8 cellular contexts compared by ENCODE assay signal in genomic region chr22:22684605-22685561, GRCh38. TPM values are rescaled to one million over a fixed set of nuclear protein-coding genes. Genes with fewer than 3 reads are reported as not detected.
DNase-seq lines count a peak whose midpoint lies in the region; ATAC-seq, FAIRE-seq and TF ChIP-seq lines count a peak whose summit lies in the region.

No MANE protein-coding gene starts in this region.

- no peaks in the 10 kb centered on the region for H3K9me3 Mint-ChIP-seq in activated CD4-positive, alpha-beta memory T cell treated with anti-CD3 and anti-CD28 coated beads, Interleukin-2, amount 10 ng/mL, durations not matched to agents 7 days and 5 days

- DNase-seq in NCI-H510A treated with DMSO at 0.1 percent for 48 hours (lab: John Stamatoyannopoulos, UW): peak; percentile 1
- no peak for DNase-seq in NCI-H510A (lab: John Stamatoyannopoulos, UW)
- DNase-seq in HFF-Myc (ENCODE audit: extremely low read depth, low read depth): no peak
- peak; percentile 20 for DNase-seq in activated CD4-positive, alpha-beta memory T cell treated with anti-CD3 and anti-CD28 coated beads, Interleukin-2, amount 10 ng/mL, durations not matched to agents 7 days and 5 days
- DNase-seq in HepG2 (ENCODE audit: low spot score): no peak
- DNase-seq in OCI-M2 (lab: John Stamatoyannopoulos, UW; ENCODE audit: unreplicated experiment): no peak
- no peak for DNase-seq in activated gamma-delta T cell treated with Interleukin-2 at 50 U/mL for 16 hours

- no peaks in the 10 kb centered on the region for H3K79me2 ChIP-seq in HepG2 (ENCODE audit: insufficient read depth, low read length)

- no peaks in the 10 kb centered on the region; the same call in 1 of the 2 replicates for H4K20me1 ChIP-seq in HepG2 (ENCODE audit: insufficient read depth, low read length)

- TF ChIP-seq EP300 in HepG2 (IDR thresholded peaks at IDR 0.05; ENCODE audit: low read depth in 2 of 2, low read length in 2 of 2) (no peak), HepG2 (CRISPR knock-in tag; IDR thresholded peaks at IDR 0.05; ENCODE audit: borderline replicate concordance) (no peak)

- H3K4me3 Mint-ChIP-seq in activated CD4-positive, alpha-beta memory T cell treated with anti-CD3 and anti-CD28 coated beads, Interleukin-2, amount 10 ng/mL, durations not matched to agents 7 days and 5 days: no peak overlapping the region

- H3K4me3 ChIP-seq in HFF-Myc (replicated peaks; ENCODE audit: low read depth, low read length): no peak overlapping the region
- no peak overlapping the region for H3K4me3 ChIP-seq in HepG2 (replicated peaks in 1 of 3; ENCODE audit: insufficient read depth in 1 of 3, low read depth in 2 of 3, low read length in 3 of 3)

- no TSS peak for BruUV-seq in HepG2 (replicated peaks; lab: Mats Ljungman, UMichigan)

- CTCF ChIA-PET in activated CD4-positive, alpha-beta memory T cell treated with anti-CD3 and anti-CD28 coated beads, Interleukin-2, amount 10 ng/mL, durations not matched to agents 7 days and 5 days (lab: Charles Lee): interaction anchor here (1.0 to 2.6 kb wide), 7 partner anchors 9 to 94 kb away, joined by 3 to 6 read pairs (median 5); no protein-coding TSS in a partner anchor
- CTCF ChIA-PET in HepG2 (lab: Yijun Ruan, JAX; ENCODE audit: low intra/inter-chr PET ratio, low total read pairs): no interaction called here

- H3K4me1 Mint-ChIP-seq in activated CD4-positive, alpha-beta memory T cell treated with anti-CD3 and anti-CD28 coated beads, Interleukin-2, amount 10 ng/mL, durations not matched to agents 7 days and 5 days: no peaks in the 10 kb centered on the region

- H3K36me3 ChIP-seq in HepG2 (replicated peaks in 1 of 2; ENCODE audit: control insufficient read depth in 1 of 2, insufficient read depth in 2 of 2, low read length in 2 of 2): no peaks in the 10 kb centered on the region

- no peak overlapping the region for H3K4me2 ChIP-seq in HepG2 (ENCODE audit: low read depth, low read length)

- H3K36me3 Mint-ChIP-seq in activated CD4-positive, alpha-beta memory T cell treated with anti-CD3 and anti-CD28 coated beads, Interleukin-2, amount 10 ng/mL, durations not matched to agents 7 days and 5 days (ENCODE audit: low read depth): no peaks in the 10 kb centered on the region

- FAIRE-seq in HepG2 (lab: Jason Lieb, UNC): no peak

- 0% methylated on average over 7 of the region's 9 CpGs for WGBS in HepG2 (ENCODE audit: low lambda C conversion rate)

- TF ChIP-seq RAD21 in HepG2 (CRISPR knock-in tag; IDR thresholded peaks at IDR 0.05): no peak

- no peak overlapping the region for H3K27ac Mint-ChIP-seq in activated CD4-positive, alpha-beta memory T cell treated with anti-CD3 and anti-CD28 coated beads, Interleukin-2, amount 10 ng/mL, durations not matched to agents 7 days and 5 days

- ATAC-seq in HepG2 (peak; percentile 80), GM19397 (IDR thresholded peaks at IDR 0.05; ENCODE audit: unreplicated experiment) (no peak)

- H3K27me3 ChIP-seq in HepG2 (ENCODE audit: control insufficient read depth in 1 of 2, insufficient read depth in 2 of 2, low read length in 2 of 2): peaks cover 0 to 3% of the 10 kb centered on the region in 2 experiments; a peak in 2 of 5 replicates

- H3K9me3 ChIP-seq in HepG2 (ENCODE audit: low read length): no peaks in the 10 kb centered on the region

- POLR2A ChIA-PET in activated CD4-positive, alpha-beta memory T cell treated with anti-CD3 and anti-CD28 coated beads, Interleukin-2, amount 10 ng/mL, durations not matched to agents 7 days and 5 days (lab: Charles Lee): interaction anchor here (0.9 kb wide), 1 partner anchor 66 kb away, joined by 3 read pairs; no protein-coding TSS in a partner anchor
- POLR2A ChIA-PET in HepG2 (lab: Yijun Ruan, JAX): no interaction called here

- no peak overlapping the region for H3K27ac ChIP-seq in HepG2 (ENCODE audit: extremely low read length, insufficient read depth, low read length)

- H3K9ac ChIP-seq in HepG2 (ENCODE audit: insufficient read depth, low read depth, low read length): no peak overlapping the region

- in situ Hi-C loops in HepG2 (cut with HindIII; ENCODE audit: extremely low pct_ligation_motif_present, low pct_unique_long_range_greater_than_20kb): no loop called here

- H3K27me3 Mint-ChIP-seq in activated CD4-positive, alpha-beta memory T cell treated with anti-CD3 and anti-CD28 coated beads, Interleukin-2, amount 10 ng/mL, durations not matched to agents 7 days and 5 days: no peaks in the 10 kb centered on the region

- TF ChIP-seq CTCF in HFF-Myc (IDR thresholded peaks at IDR 0.05; ENCODE audit: low read depth, low read length, missing control alignments): peak; percentile 44
- TF ChIP-seq CTCF in HepG2 (CRISPR knock-in tag; IDR thresholded peaks at IDR 0.05): peak; percentile 70

- H3K4me1 ChIP-seq in HepG2 (ENCODE audit: insufficient read depth, low read length): no peaks in the 10 kb centered on the region

- TF ChIP-seq POLR2A in HepG2 (IDR thresholded peaks at IDR 0.05; ENCODE audit: insufficient read depth in 1 of 2, low read depth in 2 of 2, low read length in 2 of 2): no peak

- intact Hi-C loops in HepG2 (cut with micrococcal nuclease; ENCODE audit: unreplicated experiment): no loop called here

- H2AFZ ChIP-seq in HepG2 (ENCODE audit: low read length): no peak overlapping the region

TF ChIP-seq in HepG2, 621 proteins besides CTCF, POLR2A, EP300 and RAD21 (continues in another document):
- no peak for TF ChIP-seq ZBTB26 (CRISPR knock-in tag; IDR thresholded peaks at IDR 0.05; ENCODE audit: borderline replicate concordance)
- TF ChIP-seq ZNF710 (CRISPR knock-in tag; IDR thresholded peaks at IDR 0.05; ENCODE audit: borderline replicate concordance): no peak

RNA-seq across cellular contexts. Expression of gene GGTLC2, which starts 40.5 kb away (rescaled TPM):
- total RNA-seq in activated CD4-positive, alpha-beta memory T cell treated with anti-CD3 and anti-CD28 coated beads, Interleukin-2, amount 10 ng/mL, durations not matched to agents 7 days and 5 days: not detected
- total RNA-seq in HepG2 (2016; rRNA removed; fragmentation: Illumina TruSeq; extraction: Trizol): not detected in 2 replicates
- total RNA-seq in HepG2 (2016; cell fraction: cytosol; rRNA removed; fragmentation: Illumina TruSeq; extraction: Trizol; ENCODE audit: low read depth): not detected in 2 replicates
- total RNA-seq in HepG2 (2016; cell fraction: insoluble cytoplasmic fraction; rRNA removed; fragmentation: Illumina TruSeq; extraction: Trizol): not detected in 2 replicates
- total RNA-seq in HepG2 (2016; cell fraction: membrane; rRNA removed; fragmentation: Illumina TruSeq; extraction: Trizol): not detected in 2 replicates
- total RNA-seq in HepG2 (2016; cell fraction: nucleus; rRNA removed; fragmentation: Illumina TruSeq; extraction: Trizol): not detected in 2 replicates
- not detected in 2 replicates for polyA plus RNA-seq in HepG2 (2011; rRNA removed)
- 0.06 and 0.07 TPM in 2 replicates for polyA plus RNA-seq in HepG2 (2011; cell fraction: cytosol; rRNA removed)
- 0.43 TPM in 1 of 2 replicates, not detected in the other for polyA plus RNA-seq in HepG2 (2011; cell fraction: nucleus; rRNA removed)
- not detected in 2 replicates for polyA plus RNA-seq in HepG2 (2012)
- not detected in 2 replicates for polyA plus RNA-seq in HepG2 (2016; cell fraction: cytosol; fragmentation: Illumina TruSeq; extraction: Trizol; ENCODE audit: low read depth)
- polyA plus RNA-seq in HepG2 (2016; cell fraction: insoluble cytoplasmic fraction; fragmentation: Illumina TruSeq; extraction: Trizol; ENCODE audit: low read depth): not detected in 2 replicates
- not detected in 2 replicates for polyA plus RNA-seq in HepG2 (2016; cell fraction: membrane; fragmentation: Illumina TruSeq; extraction: Trizol; ENCODE audit: low read depth)
- polyA plus RNA-seq in HepG2 (2016; cell fraction: nucleus; fragmentation: Illumina TruSeq; extraction: Trizol; ENCODE audit: insufficient read depth, low read depth): not detected in 2 replicates
- polyA minus RNA-seq in HepG2 (2011; rRNA and poly(A)+ RNA removed; ENCODE audit: low replicate concordance): not detected in 2 replicates
- polyA minus RNA-seq in HepG2 (2011; cell fraction: cytosol; rRNA and poly(A)+ RNA removed): not detected in 2 replicates
- not detected in 2 replicates for polyA minus RNA-seq in HepG2 (2011; cell fraction: nucleus; rRNA and poly(A)+ RNA removed)

Comparison
In these comparisons a context has a peak if more than half of its experiments do, and no peak if none do; other contexts are left out.
1. DNase-seq: peak in NCI-H510A treated with DMSO at 0.1 percent for 48 hours (single experiment) and activated CD4-positive, alpha-beta memory T cell treated with anti-CD3 and anti-CD28 coated beads, Interleukin-2, amount 10 ng/mL, durations not matched to agents 7 days and 5 days (single experiment); none in NCI-H510A (single experiment), HFF-Myc (single experiment), HepG2 (single experiment), OCI-M2 (single experiment) and activated gamma-delta T cell treated with Interleukin-2 at 50 U/mL for 16 hours (single experiment).